Comparison of ENCODE assay signal across 1 cellular context in genomic region chr1:50521703-50522102, GRCh38.
TF ChIP-seq lines count a peak whose summit lies in the region.

No MANE protein-coding gene starts in this region.

TF ChIP-seq in GM12878, 131 proteins besides CTCF, POLR2A, EP300 and RAD21 (continued from another document):
- TF ChIP-seq REST (IDR thresholded peaks at IDR 0.05; ENCODE audit: low read depth, low read length) = no peak
- TF ChIP-seq ESRRA (IDR thresholded peaks at IDR 0.05; ENCODE audit: low read length) = no peak
- no peak for TF ChIP-seq KDM1A (IDR thresholded peaks at IDR 0.05; ENCODE audit: borderline replicate concordance)
- TF ChIP-seq CHD4 (IDR thresholded peaks at IDR 0.05) = no peak
